ENCODE assay signal across 1 cellular context in the genomic region with DNA sequence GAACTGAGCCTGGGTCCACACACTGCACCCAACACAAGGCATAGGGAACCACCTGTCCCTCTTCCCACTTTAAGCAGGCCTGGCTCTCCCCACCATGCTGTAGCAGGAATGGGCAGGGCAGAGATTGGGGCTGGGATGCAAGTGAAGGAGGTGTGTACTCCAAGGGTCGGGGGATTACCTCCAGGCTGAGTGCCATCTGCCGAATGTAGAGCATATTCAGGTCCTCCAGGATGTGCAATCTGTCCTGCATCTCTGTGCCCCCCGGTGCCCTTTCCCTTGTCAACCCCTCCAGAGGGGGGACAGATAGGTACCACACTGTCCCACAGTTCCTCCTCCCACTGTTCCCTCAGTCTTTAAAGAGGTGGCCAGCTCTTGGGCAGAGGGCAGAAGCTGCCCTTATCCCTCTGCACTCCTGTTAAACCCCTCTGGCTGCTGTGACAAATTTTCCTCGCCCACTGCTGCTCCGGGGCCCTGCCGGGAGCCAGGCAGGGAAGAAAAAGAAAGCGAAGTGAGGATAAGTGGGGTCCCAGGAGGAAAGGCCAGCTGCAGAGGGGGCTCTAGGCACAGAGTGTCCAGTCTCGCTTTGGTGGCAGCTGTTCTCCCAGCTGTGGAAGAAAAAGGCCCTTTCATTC.
TF ChIP-seq lines count a peak whose summit lies in the region.

No MANE protein-coding gene starts in this region.

TF ChIP-seq in HEK293, 187 proteins besides CTCF, POLR2A, EP300 and RAD21 (continued from another document):
- TF ChIP-seq, protein P1, sequence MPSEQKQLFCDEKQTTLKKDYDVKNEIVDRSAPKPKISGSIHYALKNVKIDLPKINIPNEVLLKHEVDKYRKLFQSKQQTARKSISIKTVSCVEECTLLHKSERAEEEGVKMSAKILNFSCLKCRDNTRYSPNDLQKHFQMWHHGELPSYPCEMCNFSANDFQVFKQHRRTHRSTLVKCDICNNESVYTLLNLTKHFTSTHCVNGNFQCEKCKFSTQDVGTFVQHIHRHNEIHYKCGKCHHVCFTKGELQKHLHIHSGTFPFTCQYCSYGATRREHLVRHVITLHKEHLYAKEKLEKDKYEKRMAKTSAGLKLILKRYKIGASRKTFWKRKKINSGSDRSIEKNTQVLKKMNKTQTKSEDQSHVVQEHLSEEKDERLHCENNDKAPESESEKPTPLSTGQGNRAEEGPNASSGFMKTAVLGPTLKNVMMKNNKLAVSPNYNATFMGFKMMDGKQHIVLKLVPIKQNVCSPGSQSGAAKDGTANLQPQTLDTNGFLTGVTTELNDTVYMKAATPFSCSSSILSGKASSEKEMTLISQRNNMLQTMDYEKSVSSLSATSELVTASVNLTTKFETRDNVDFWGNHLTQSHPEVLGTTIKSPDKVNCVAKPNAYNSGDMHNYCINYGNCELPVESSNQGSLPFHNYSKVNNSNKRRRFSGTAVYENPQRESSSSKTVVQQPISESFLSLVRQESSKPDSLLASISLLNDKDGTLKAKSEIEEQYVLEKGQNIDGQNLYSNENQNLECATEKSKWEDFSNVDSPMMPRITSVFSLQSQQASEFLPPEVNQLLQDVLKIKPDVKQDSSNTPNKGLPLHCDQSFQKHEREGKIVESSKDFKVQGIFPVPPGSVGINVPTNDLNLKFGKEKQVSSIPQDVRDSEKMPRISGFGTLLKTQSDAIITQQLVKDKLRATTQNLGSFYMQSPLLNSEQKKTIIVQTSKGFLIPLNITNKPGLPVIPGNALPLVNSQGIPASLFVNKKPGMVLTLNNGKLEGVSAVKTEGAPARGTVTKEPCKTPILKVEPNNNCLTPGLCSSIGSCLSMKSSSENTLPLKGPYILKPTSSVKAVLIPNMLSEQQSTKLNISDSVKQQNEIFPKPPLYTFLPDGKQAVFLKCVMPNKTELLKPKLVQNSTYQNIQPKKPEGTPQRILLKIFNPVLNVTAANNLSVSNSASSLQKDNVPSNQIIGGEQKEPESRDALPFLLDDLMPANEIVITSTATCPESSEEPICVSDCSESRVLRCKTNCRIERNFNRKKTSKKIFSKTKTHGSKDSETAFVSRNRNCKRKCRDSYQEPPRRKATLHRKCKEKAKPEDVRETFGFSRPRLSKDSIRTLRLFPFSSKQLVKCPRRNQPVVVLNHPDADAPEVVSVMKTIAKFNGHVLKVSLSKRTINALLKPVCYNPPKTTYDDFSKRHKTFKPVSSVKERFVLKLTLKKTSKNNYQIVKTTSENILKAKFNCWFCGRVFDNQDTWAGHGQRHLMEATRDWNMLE (tag by site-specific recombination; conservative IDR thresholded peaks at IDR 0.05; ENCODE audit: low read depth) = no peak
